In the genomic region with DNA sequence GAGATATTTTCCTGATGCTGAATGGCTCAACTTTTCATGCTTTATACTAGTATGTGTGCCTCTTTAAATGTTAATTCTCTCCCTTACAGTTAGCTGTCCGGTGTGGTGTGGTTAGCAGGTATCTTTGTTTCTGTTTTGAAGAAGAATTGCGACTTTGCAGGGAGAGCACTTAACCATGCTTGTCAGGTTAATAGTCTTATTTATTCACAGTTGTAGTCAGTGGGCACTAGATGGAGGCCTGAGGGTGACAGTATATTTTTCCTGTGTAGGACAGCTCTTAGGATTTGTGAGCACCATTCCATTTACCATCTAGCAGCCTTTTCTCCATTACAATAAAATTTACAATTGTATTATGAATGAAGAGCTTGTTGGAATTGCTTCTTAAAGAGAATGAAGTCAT, we compare ENCODE assay signal across 25 cellular contexts. TPM values are rescaled to one million over a fixed set of nuclear protein-coding genes. Genes with fewer than 3 reads are reported as not detected.
"Had no signal": no experiment of that assay in that cellular context is flagged by ENCODE, and none has a peak within 500 bp of the region (broad histone marks: within the 10 kb centered on the region; RNA-seq: fewer than 3 reads in every experiment).

No MANE protein-coding gene starts in this region.

- H3K9me3 Mint-ChIP-seq: activated B cell treated with CpG ODN at 0.5 μM for 24 hours; activated CD4-positive, alpha-beta T cell treated with anti-CD3 and anti-CD28 coated beads, Interleukin-2, amount 10 ng/mL, durations not matched to agents 24 days and 14 days; activated naive CD4-positive, alpha-beta T cell treated with anti-CD3 and anti-CD28 coated beads, Interleukin-2, amount 10 ng/mL, durations not matched to agents 7 days and 5 days; activated T-cell treated with anti-CD3 and anti-CD28 coated beads, Interleukin-2, amount 50 U/mL, for 4 hours; stimulated activated naive CD8-positive, alpha-beta T cell treated with anti-CD3 and anti-CD28 coated beads, Interleukin-15, Interleukin-2, amounts not matched to agents 100 ng/mL and 50 ng/mL, for 24 hours had no signal

- H3K9me3 ChIP-seq: pancreas, right lobe of liver, suprapubic skin, transverse colon, vagina had no signal

- H3K36me3 ChIP-seq: pancreas, right lobe of liver, suprapubic skin, transverse colon, vagina had no signal

- H3K4me1 Mint-ChIP-seq: neural crest cell had no signal

- ATAC-seq: activated naive CD8-positive, alpha-beta T cell treated with anti-CD3 and anti-CD28 coated beads, Interleukin-2, amount 50 U/mL, for 24 hours; activated T-cell treated with anti-CD3 and anti-CD28 coated beads, Interleukin-2, amount 50 U/mL, for 4 hours; effector memory CD8-positive, alpha-beta T cell; foreskin keratinocyte; left ventricle myocardium superior; pancreas; right lobe of liver had no signal

- DNase-seq: activated B cell treated with CpG ODN at 0.5 μM for 24 hours; activated CD4-positive, alpha-beta T cell treated with anti-CD3 and anti-CD28 coated beads, Interleukin-2, amount 10 ng/mL, durations not matched to agents 24 days and 14 days; activated CD8-positive, alpha-beta memory T cell treated with anti-CD3 and anti-CD28 coated beads, Interleukin-2, amount 50 U/mL, for 4 hours; activated naive CD4-positive, alpha-beta T cell treated with anti-CD3 and anti-CD28 coated beads, Interleukin-2, amount 10 ng/mL, durations not matched to agents 7 days and 5 days; activated naive CD8-positive, alpha-beta T cell treated with anti-CD3 and anti-CD28 coated beads, Interleukin-2, amount 50 U/mL, for 24 hours; activated T-cell treated with anti-CD3 and anti-CD28 coated beads, Interleukin-2, amount 50 U/mL, for 4 hours; anterior cingulate cortex; caudate nucleus; effector memory CD8-positive, alpha-beta T cell; foreskin keratinocyte; glutamatergic neuron; hippocampal formation; kidney; left ventricle myocardium superior; pancreas; right lobe of liver; small intestine; stimulated activated CD4-positive, alpha-beta T cell treated with anti-CD3 and anti-CD28 coated beads, Interleukin-15, amount 100 ng/mL, for 24 hours; stimulated activated CD4-positive, alpha-beta T cell treated with anti-CD3 and anti-CD28 coated beads, Interleukin-2, amount 100 ng/mL, for 48 hours; transverse colon had no signal

- H3K4me3 Mint-ChIP-seq: activated B cell treated with CpG ODN at 0.5 μM for 24 hours; activated CD4-positive, alpha-beta T cell treated with anti-CD3 and anti-CD28 coated beads, Interleukin-2, amount 10 ng/mL, durations not matched to agents 24 days and 14 days; activated naive CD4-positive, alpha-beta T cell treated with anti-CD3 and anti-CD28 coated beads, Interleukin-2, amount 10 ng/mL, durations not matched to agents 7 days and 5 days; activated naive CD8-positive, alpha-beta T cell treated with anti-CD3 and anti-CD28 coated beads, Interleukin-2, amount 50 U/mL, for 24 hours; activated T-cell treated with anti-CD3 and anti-CD28 coated beads, Interleukin-2, amount 50 U/mL, for 4 hours; effector memory CD8-positive, alpha-beta T cell; neural crest cell; stimulated activated naive CD8-positive, alpha-beta T cell treated with anti-CD3 and anti-CD28 coated beads, Interleukin-15, Interleukin-2, amounts not matched to agents 100 ng/mL and 50 ng/mL, for 24 hours had no signal

- H3K27me3 ChIP-seq: foreskin keratinocyte, pancreas, right lobe of liver, suprapubic skin, transverse colon, vagina had no signal

- H3K4me1 ChIP-seq: foreskin keratinocyte, right lobe of liver, suprapubic skin, vagina had no signal

- H3K27ac ChIP-seq: epithelial cell of prostate, foreskin keratinocyte, pancreas, right lobe of liver, suprapubic skin, transverse colon, vagina had no signal

- H3K27ac Mint-ChIP-seq: activated B cell treated with CpG ODN at 0.5 μM for 24 hours; activated CD4-positive, alpha-beta T cell treated with anti-CD3 and anti-CD28 coated beads, Interleukin-2, amount 10 ng/mL, durations not matched to agents 24 days and 14 days; activated naive CD4-positive, alpha-beta T cell treated with anti-CD3 and anti-CD28 coated beads, Interleukin-2, amount 10 ng/mL, durations not matched to agents 7 days and 5 days; activated naive CD8-positive, alpha-beta T cell treated with anti-CD3 and anti-CD28 coated beads, Interleukin-2, amount 50 U/mL, for 24 hours; effector memory CD8-positive, alpha-beta T cell; stimulated activated naive CD8-positive, alpha-beta T cell treated with anti-CD3 and anti-CD28 coated beads, Interleukin-15, Interleukin-2, amounts not matched to agents 100 ng/mL and 50 ng/mL, for 24 hours had no signal

- H3K27me3 Mint-ChIP-seq: activated B cell treated with CpG ODN at 0.5 μM for 24 hours; activated CD4-positive, alpha-beta T cell treated with anti-CD3 and anti-CD28 coated beads, Interleukin-2, amount 10 ng/mL, durations not matched to agents 24 days and 14 days; activated naive CD4-positive, alpha-beta T cell treated with anti-CD3 and anti-CD28 coated beads, Interleukin-2, amount 10 ng/mL, durations not matched to agents 7 days and 5 days; activated naive CD8-positive, alpha-beta T cell treated with anti-CD3 and anti-CD28 coated beads, Interleukin-2, amount 50 U/mL, for 24 hours; effector memory CD8-positive, alpha-beta T cell had no signal

- H3K36me3 Mint-ChIP-seq: activated naive CD4-positive, alpha-beta T cell treated with anti-CD3 and anti-CD28 coated beads, Interleukin-2, amount 10 ng/mL, durations not matched to agents 7 days and 5 days had no signal

- H3K4me3 ChIP-seq: pancreas, right lobe of liver, suprapubic skin, transverse colon, vagina had no signal

RNA-seq across cellular contexts. Expression of a gene that starts 34.9 kb away (rescaled TPM):
- total RNA-seq: activated B cell treated with CpG ODN at 0.5 μM for 24 hours; activated CD4-positive, alpha-beta T cell treated with anti-CD3 and anti-CD28 coated beads, Interleukin-2, amount 10 ng/mL, durations not matched to agents 24 days and 14 days; foreskin keratinocyte had no signal
